8 cellular contexts compared by ENCODE assay signal in genomic region chr6:106125925-106126435, GRCh38. TPM values are rescaled to one million over a fixed set of nuclear protein-coding genes. Genes with fewer than 3 reads are reported as not detected.
DNase-seq lines count a peak whose midpoint lies in the region; ATAC-seq, FAIRE-seq and TF ChIP-seq lines count a peak whose summit lies in the region.

No MANE protein-coding gene starts in this region.

- no peaks in the 10 kb centered on the region for H3K27me3 ChIP-seq in mesendoderm (ENCODE audit: insufficient read depth, low read length, poor library complexity)

- no peak overlapping the region for H2BK5ac ChIP-seq in mesendoderm (ENCODE audit: low read length)

- no peak overlapping the region for H3K9ac ChIP-seq in mesendoderm (ENCODE audit: low read length)

- H3K4ac ChIP-seq in mesendoderm (ENCODE audit: low read depth, low read length), result no peak overlapping the region

- H2AK5ac ChIP-seq in mesendoderm (ENCODE audit: low read length), result no peak overlapping the region

- no peak for TF ChIP-seq POLR2A in H54 (IDR thresholded peaks at IDR 0.05; ENCODE audit: low read depth, low read length)

- H2BK120ac ChIP-seq in mesendoderm (ENCODE audit: low read depth, low read length), result no peak overlapping the region

- ATAC-seq in GM18517 (IDR thresholded peaks at IDR 0.05; ENCODE audit: unreplicated experiment) (peak; percentile 46), HG02759 (IDR thresholded peaks at IDR 0.05; ENCODE audit: unreplicated experiment) (peak; percentile 76)

- H3K4me1 Mint-ChIP-seq in T-helper 1 cell treated with Interleukin-12 subunit alpha and Interleukin-12 subunit beta and Interleukin-4 antibody, amounts not matched to agents 30 μg/mL and 1 μg/mL, for 36 hours (ENCODE audit: low read depth), result peaks cover 31% of the 10 kb centered on the region

- H3K9me3 Mint-ChIP-seq in T-helper 1 cell treated with Interleukin-12 subunit alpha and Interleukin-12 subunit beta and Interleukin-4 antibody, amounts not matched to agents 30 μg/mL and 1 μg/mL, for 36 hours, result no peaks in the 10 kb centered on the region

- no peaks in the 10 kb centered on the region for H3K79me2 ChIP-seq in mesendoderm (ENCODE audit: control insufficient read depth, insufficient read depth, low read length)

- DNase-seq in mesendoderm, result no peak
- DNase-seq in occipital lobe (lab: John Stamatoyannopoulos, UW), result no peak
- DNase-seq in H54 (ENCODE audit: insufficient read length, low spot score), result no peak
- no peak for DNase-seq in COLO668 (lab: John Stamatoyannopoulos, UW; ENCODE audit: unreplicated experiment)
- DNase-seq in DMS79 (lab: John Stamatoyannopoulos, UW), result no peak

- peaks cover 1% of the 10 kb centered on the region for H3K36me3 Mint-ChIP-seq in T-helper 1 cell treated with Interleukin-12 subunit alpha and Interleukin-12 subunit beta and Interleukin-4 antibody, amounts not matched to agents 30 μg/mL and 1 μg/mL, for 36 hours (ENCODE audit: low read depth)

- H3K36me3 ChIP-seq in mesendoderm (ENCODE audit: control insufficient read depth, insufficient read depth, low read length), result no peaks in the 10 kb centered on the region

- no peak overlapping the region for H3K23ac ChIP-seq in mesendoderm (ENCODE audit: low read length)

- H3K27ac Mint-ChIP-seq in T-helper 1 cell treated with Interleukin-12 subunit alpha and Interleukin-12 subunit beta and Interleukin-4 antibody, amounts not matched to agents 30 μg/mL and 1 μg/mL, for 36 hours, result peak overlapping the region; percentile 80

- H3K4me3 ChIP-seq in mesendoderm (ENCODE audit: low read length), result no peak overlapping the region

- no peak overlapping the region for H3K56ac ChIP-seq in mesendoderm (ENCODE audit: low read length)

- H3K79me1 ChIP-seq in mesendoderm (ENCODE audit: low read length), result no peaks in the 10 kb centered on the region

- no peak overlapping the region for H3K18ac ChIP-seq in mesendoderm (ENCODE audit: low read length)

- no peak overlapping the region for H4K8ac ChIP-seq in mesendoderm (ENCODE audit: low read depth, low read length)

- no peak overlapping the region for H3K4me2 ChIP-seq in mesendoderm (ENCODE audit: low read length)

- WGBS in mesendoderm (ENCODE audit: extremely low coverage, insufficient coverage, low lambda C conversion rate), result no CpG with 5 or more reads among the region's 11 CpGs

- no peak overlapping the region for H2BK15ac ChIP-seq in mesendoderm (replicated peaks; ENCODE audit: low read depth)

- H3K27me3 Mint-ChIP-seq in T-helper 1 cell treated with Interleukin-12 subunit alpha and Interleukin-12 subunit beta and Interleukin-4 antibody, amounts not matched to agents 30 μg/mL and 1 μg/mL, for 36 hours (ENCODE audit: low read depth), result peaks cover 8% of the 10 kb centered on the region

- no peak for FAIRE-seq in H54 (lab: Jason Lieb, UNC)

- peak overlapping the region; percentile 58 for H3K4me3 Mint-ChIP-seq in T-helper 1 cell treated with Interleukin-12 subunit alpha and Interleukin-12 subunit beta and Interleukin-4 antibody, amounts not matched to agents 30 μg/mL and 1 μg/mL, for 36 hours

- H4K5ac ChIP-seq in mesendoderm (ENCODE audit: low read length), result peak overlapping the region; percentile 49

- H3K4me1 ChIP-seq in mesendoderm (ENCODE audit: control insufficient read depth, low read depth, low read length), result no peaks in the 10 kb centered on the region

- no peak overlapping the region for H3K27ac ChIP-seq in mesendoderm (ENCODE audit: low read depth, low read length)

RNA-seq across cellular contexts. Expression of gene PRDM1, which starts 39.8 kb away (rescaled TPM):
- polyA plus RNA-seq in mesendoderm (2013, experiment 1 of 2), result 3.7 TPM
- polyA plus RNA-seq in mesendoderm (2013, experiment 2 of 2), result 3.5 TPM
- 1.4 TPM for total RNA-seq in occipital lobe
